In the genomic region with DNA sequence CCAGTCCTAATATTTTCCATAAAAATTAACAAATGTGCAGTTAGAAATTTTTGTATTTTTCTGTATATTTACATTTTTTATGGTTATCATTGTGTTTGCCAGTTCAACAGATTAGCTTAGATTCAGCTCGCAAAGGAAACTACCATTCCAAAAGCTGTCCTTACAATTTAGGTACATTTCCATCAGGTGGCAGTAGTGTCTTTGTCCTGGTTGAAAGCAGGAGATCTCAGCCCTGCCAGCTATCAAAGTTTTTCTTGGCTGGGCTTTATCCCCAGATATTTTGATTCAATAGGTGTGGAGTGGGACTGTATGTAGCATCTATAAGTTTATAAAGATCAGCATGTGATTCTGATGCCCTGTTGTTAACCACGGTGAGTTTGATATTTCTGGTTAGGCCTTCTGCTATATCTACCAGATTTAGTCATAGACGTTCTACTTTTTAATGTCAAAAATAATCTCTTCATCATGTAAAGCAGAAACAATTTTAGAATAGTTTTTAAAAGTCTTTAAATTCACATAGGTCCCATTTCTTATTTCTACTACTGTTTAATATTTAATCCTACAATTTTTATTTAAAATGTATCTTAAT, we compare ENCODE assay signal across 1 cellular context.
TF ChIP-seq lines count a peak whose summit lies in the region.

No MANE protein-coding gene starts in this region.

TF ChIP-seq in K562, 482 proteins besides CTCF, POLR2A, EP300 and RAD21 (continued from another document):
- TF ChIP-seq ZNF280B (CRISPR knock-in tag; IDR thresholded peaks at IDR 0.05) (no peak), ZNF449 (CRISPR knock-in tag; IDR thresholded peaks at IDR 0.05) (peak; percentile 87; the same call in 1 of the 2 replicates), RFX5 (IDR thresholded peaks at IDR 0.05; ENCODE audit: low read depth, low read length) (no peak), MCM7 (IDR thresholded peaks at IDR 0.05) (no peak), CHD4 (IDR thresholded peaks at IDR 0.05; ENCODE audit: insufficient read depth, insufficient replicate concordance, low read depth, low read length, poor library complexity, severe bottlenecking) (no peak), STAG1 (CRISPR knock-in tag; IDR thresholded peaks at IDR 0.05; ENCODE audit: borderline replicate concordance) (no peak), CREM (IDR thresholded peaks at IDR 0.05; ENCODE audit: low read depth) (no peak), GTF2F1 (IDR thresholded peaks at IDR 0.05; ENCODE audit: low read depth, low read length) (no peak), SMAD1 (IDR thresholded peaks at IDR 0.05; ENCODE audit: low read depth, low read length, partially characterized antibody) (no peak), ZNF77 (CRISPR knock-in tag; IDR thresholded peaks at IDR 0.05) (no peak), SMC3 (conservative IDR thresholded peaks at IDR 0.05; ENCODE audit: insufficient read depth, low read depth, low read length) (0 out of 2 replicates have a peak, but pooled peaks have one; percentile 9), ZNF3 (CRISPR knock-in tag; IDR thresholded peaks at IDR 0.05) (no peak), PHB2 (IDR thresholded peaks at IDR 0.05; ENCODE audit: low read depth) (no peak), ZNF696 (CRISPR knock-in tag; conservative IDR thresholded peaks at IDR 0.05) (no peak), JUN (IDR thresholded peaks at IDR 0.05; ENCODE audit: borderline replicate concordance, low read depth, low read length) (no peak), JUN (CRISPR knock-in tag; IDR thresholded peaks at IDR 0.05; ENCODE audit: borderline replicate concordance) (no peak), SIN3A (IDR thresholded peaks at IDR 0.05; ENCODE audit: borderline replicate concordance in 2 of 2, control insufficient read depth in 1 of 2, low read depth in 2 of 2, low read length in 2 of 2) (no peak), IRF2 (CRISPR knock-in tag; IDR thresholded peaks at IDR 0.05) (no peak)
- TF ChIP-seq, protein P1, sequence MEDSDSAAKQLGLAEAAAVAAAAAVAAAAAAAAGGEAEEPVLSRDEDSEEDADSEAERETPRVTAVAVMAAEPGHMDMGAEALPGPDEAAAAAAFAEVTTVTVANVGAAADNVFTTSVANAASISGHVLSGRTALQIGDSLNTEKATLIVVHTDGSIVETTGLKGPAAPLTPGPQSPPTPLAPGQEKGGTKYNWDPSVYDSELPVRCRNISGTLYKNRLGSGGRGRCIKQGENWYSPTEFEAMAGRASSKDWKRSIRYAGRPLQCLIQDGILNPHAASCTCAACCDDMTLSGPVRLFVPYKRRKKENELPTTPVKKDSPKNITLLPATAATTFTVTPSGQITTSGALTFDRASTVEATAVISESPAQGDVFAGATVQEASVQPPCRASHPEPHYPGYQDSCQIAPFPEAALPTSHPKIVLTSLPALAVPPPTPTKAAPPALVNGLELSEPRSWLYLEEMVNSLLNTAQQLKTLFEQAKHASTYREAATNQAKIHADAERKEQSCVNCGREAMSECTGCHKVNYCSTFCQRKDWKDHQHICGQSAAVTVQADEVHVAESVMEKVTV (CRISPR knock-in tag; IDR thresholded peaks at IDR 0.05) = 0 out of 2 replicates have a peak, but pooled peaks have one; percentile 15
- TF ChIP-seq, protein P2, sequence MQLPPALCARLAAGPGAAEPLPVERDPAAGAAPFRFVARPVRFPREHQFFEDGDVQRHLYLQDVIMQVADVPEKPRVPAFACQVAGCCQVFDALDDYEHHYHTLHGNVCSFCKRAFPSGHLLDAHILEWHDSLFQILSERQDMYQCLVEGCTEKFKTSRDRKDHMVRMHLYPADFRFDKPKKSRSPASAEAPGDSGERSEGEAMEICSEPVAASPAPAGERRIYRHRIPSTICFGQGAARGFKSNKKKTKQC (CRISPR knock-in tag; IDR thresholded peaks at IDR 0.05) = no peak
